8 cellular contexts compared by ENCODE assay signal in genomic region chr1:227728892-227729143, GRCh38. TPM values are rescaled to one million over a fixed set of nuclear protein-coding genes. Genes with fewer than 3 reads are reported as not detected.
DNase-seq lines count a peak whose midpoint lies in the region; ATAC-seq and TF ChIP-seq lines count a peak whose summit lies in the region.

No MANE protein-coding gene starts in this region.

- H3K27me3 Mint-ChIP-seq in activated T-cell treated with anti-CD3 and anti-CD28 coated beads, Interleukin-2, amount 50 U/mL, for 72 hours (ENCODE audit: low read depth), result peaks cover 11% of the 10 kb centered on the region

- H3K4me3 ChIP-seq in adipocyte (ENCODE audit: low read length) (peak overlapping the region; percentile 66), kidney epithelial cell (ENCODE audit: low read depth, low read length) (peak overlapping the region; percentile 50), thoracic aorta (peak overlapping the region; percentile 85)

- no peak for DNase-seq in activated T-cell treated with anti-CD3 and anti-CD28 coated beads, Interleukin-2, amount 50 U/mL, for 72 hours
- no peak for DNase-seq in activated T-cell treated with anti-CD3 and anti-CD28 coated beads, Interleukin-2, amount 50 U/mL, for 1 hour
- DNase-seq in adipocyte (ENCODE audit: low read depth) (no peak), kidney epithelial cell (ENCODE audit: low read depth) (no peak), thoracic aorta (ENCODE audit: low spot score) (no peak), NCI-H510A treated with DMSO at 0.1 percent for 48 hours (lab: John Stamatoyannopoulos, UW) (no peak), DMS 273 (lab: John Stamatoyannopoulos, UW; ENCODE audit: unreplicated experiment) (no peak)

- H3K4me3 Mint-ChIP-seq in activated T-cell treated with anti-CD3 and anti-CD28 coated beads, Interleukin-2, amount 50 U/mL, for 72 hours, result peak overlapping the region; percentile 94 to 95

- peaks cover 25% of the 10 kb centered on the region for H3K4me1 Mint-ChIP-seq in activated T-cell treated with anti-CD3 and anti-CD28 coated beads, Interleukin-2, amount 50 U/mL, for 72 hours (ENCODE audit: low read depth)

- H3K4me1 ChIP-seq in adipocyte (ENCODE audit: control insufficient read depth, insufficient read depth, low read length) (peaks cover 11% of the 10 kb centered on the region), thoracic aorta (ENCODE audit: control insufficient read depth in 1 of 2, low read depth in 2 of 2) (peaks cover 5 to 31% of the 10 kb centered on the region in 2 donors)

- no peaks in the 10 kb centered on the region for H3K9me3 Mint-ChIP-seq in activated T-cell treated with anti-CD3 and anti-CD28 coated beads, Interleukin-2, amount 50 U/mL, for 72 hours

- peak overlapping the region; percentile 44 to 78 for H3K27ac ChIP-seq in thoracic aorta

- peak overlapping the region; percentile 56 for H3K9ac ChIP-seq in adipocyte (ENCODE audit: low read length)

- H3K36me3 Mint-ChIP-seq in activated T-cell treated with anti-CD3 and anti-CD28 coated beads, Interleukin-2, amount 50 U/mL, for 72 hours (ENCODE audit: insufficient read depth in 2 of 2), result peaks cover 0 to 2% of the 10 kb centered on the region in 2 donors

- no peak for TF ChIP-seq CTCF in kidney epithelial cell (IDR thresholded peaks at IDR 0.05; ENCODE audit: insufficient read depth, low read length, poor library complexity, severe bottlenecking)
- no peak for TF ChIP-seq CTCF in thoracic aorta (IDR thresholded peaks at IDR 0.05)

- ATAC-seq in activated T-cell treated with anti-CD3 and anti-CD28 coated beads, Interleukin-2, amount 50 U/mL, for 72 hours (replicated peaks in 1 of 2), result peak; percentile 14 to 22
- no peak for ATAC-seq in thoracic aorta (ENCODE audit: insufficient number of reproducible peaks, low FRiP score, low read depth)
- no peak for ATAC-seq in HG03457 (IDR thresholded peaks at IDR 0.05; ENCODE audit: unreplicated experiment)

- H3K27me3 ChIP-seq in adipocyte (replicated peaks; ENCODE audit: control insufficient read depth, insufficient read depth, low read length), result no peaks in the 10 kb centered on the region
- no peaks in the 10 kb centered on the region for H3K27me3 ChIP-seq in kidney epithelial cell (ENCODE audit: control insufficient read depth, insufficient read depth, low read length)
- no peaks in the 10 kb centered on the region for H3K27me3 ChIP-seq in thoracic aorta (replicated peaks; ENCODE audit: insufficient read depth)

- H3K9me3 ChIP-seq in adipocyte (ENCODE audit: control insufficient read depth, low read length) (peaks cover 6% of the 10 kb centered on the region), thoracic aorta (no peaks in the 10 kb centered on the region)

- H3K27ac Mint-ChIP-seq in activated T-cell treated with anti-CD3 and anti-CD28 coated beads, Interleukin-2, amount 50 U/mL, for 72 hours, result no peak overlapping the region

- H3K36me3 ChIP-seq in adipocyte (ENCODE audit: control insufficient read depth, insufficient read depth, low read length, severe bottlenecking) (peaks cover 21% of the 10 kb centered on the region), kidney epithelial cell (ENCODE audit: control insufficient read depth, insufficient read depth, low read length) (no peaks in the 10 kb centered on the region), thoracic aorta (peaks cover 3% of the 10 kb centered on the region)

RNA-seq across cellular contexts. Expression of gene JMJD4, which starts 6.3 kb away (rescaled TPM):
- 10 to 100 TPM in 1 of 2 donors, 1 to 10 TPM in 1; 8.7 to 11.1 TPM for total RNA-seq in activated T-cell treated with anti-CD3 and anti-CD28 coated beads, Interleukin-2, amount 50 U/mL, for 72 hours
- total RNA-seq in kidney epithelial cell (25.2 and 27.7 TPM in 2 replicates), thoracic aorta (10 to 100 TPM; 19.4 to 24.2 TPM)

RNA-seq across cellular contexts. Expression of gene SNAP47, which starts 6.4 kb away (rescaled TPM):
- 10 to 100 TPM; 34.0 to 35.3 TPM for total RNA-seq in activated T-cell treated with anti-CD3 and anti-CD28 coated beads, Interleukin-2, amount 50 U/mL, for 72 hours
- total RNA-seq in kidney epithelial cell, result 40.2 and 47.0 TPM in 2 replicates
- 10 to 100 TPM; 26.3 to 42.4 TPM for total RNA-seq in thoracic aorta

Comparison
In these comparisons a context has a peak if more than half of its experiments do, and no peak if none do; other contexts are left out.
1. ATAC-seq: peak in activated T-cell treated with anti-CD3 and anti-CD28 coated beads, Interleukin-2, amount 50 U/mL, for 72 hours (2 of 2); none in thoracic aorta (single experiment) and HG03457 (single experiment).
2. Peak in every context shown above with its lines, with median percentiles within 50 percentile points of each other: H3K4me3 ChIP-seq.